In the genomic region with DNA sequence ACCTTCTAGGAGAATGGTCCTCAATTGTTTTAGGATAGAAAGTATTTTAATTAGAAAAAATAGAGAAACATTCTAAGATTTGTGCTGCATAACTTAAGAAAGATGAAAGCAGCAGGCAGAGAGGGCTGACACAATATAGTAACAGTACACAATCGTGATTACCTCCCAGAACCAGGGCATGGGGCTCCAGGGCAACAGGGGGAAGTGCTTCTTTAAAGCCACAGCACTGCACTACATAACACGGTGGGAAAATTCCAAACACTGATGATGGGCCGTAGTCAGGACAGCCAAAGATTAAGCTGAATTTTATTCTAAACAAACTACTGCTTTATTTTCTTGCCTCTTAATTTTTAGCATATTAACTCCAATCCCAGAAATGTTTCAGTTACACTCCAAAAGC, we compare ENCODE assay signal across 15 cellular contexts. TPM values are rescaled to one million over a fixed set of nuclear protein-coding genes. Genes with fewer than 3 reads are reported as not detected.
DNase-seq lines count a peak whose midpoint lies in the region; ATAC-seq and TF ChIP-seq lines count a peak whose summit lies in the region.
"Had no signal": no experiment of that assay in that cellular context is flagged by ENCODE, and none has a peak within 500 bp of the region (broad histone marks: within the 10 kb centered on the region; RNA-seq: fewer than 3 reads in every experiment).

No MANE protein-coding gene starts in this region.

- H2BK15ac ChIP-seq in mesenchymal stem cell (ENCODE audit: low read depth, poor library complexity, severe bottlenecking), result no peak overlapping the region

- H3K4ac ChIP-seq in mesenchymal stem cell (ENCODE audit: low read depth in 1 of 2, low read length in 2 of 2), result peak overlapping the region in 1 of 2 experiments; percentile 41

- peak overlapping the region in 1 of 2 experiments; percentile 63 for H2BK12ac ChIP-seq in mesenchymal stem cell (ENCODE audit: low read length in 2 of 2)

- no peak overlapping the region for H3K18ac ChIP-seq in mesenchymal stem cell (ENCODE audit: low read depth in 1 of 2, low read length in 2 of 2)

- H3K9ac ChIP-seq in mesenchymal stem cell (ENCODE audit: low read length), result no peak overlapping the region
- H3K9ac ChIP-seq: BLaER1 had no signal

- no peaks in the 10 kb centered on the region for H3K9me3 Mint-ChIP-seq in activated CD4-positive, alpha-beta T cell treated with anti-CD3 and anti-CD28 coated beads, Interleukin-2, amount 10 ng/mL, durations not matched to agents 24 days and 14 days
- H3K9me3 Mint-ChIP-seq: CD8-positive, alpha-beta memory T cell had no signal

- intact Hi-C loops in activated CD4-positive, alpha-beta T cell treated with anti-CD3 and anti-CD28 coated beads, Interleukin-2, amount 10 ng/mL, durations not matched to agents 24 days and 14 days (cut with micrococcal nuclease), result no loop called here

- H3K79me1 ChIP-seq in mesenchymal stem cell (replicated peaks; ENCODE audit: low read length, poor library complexity, severe bottlenecking), result peaks cover 14% of the 10 kb centered on the region

- TF ChIP-seq CTCF in choroid plexus epithelial cell (conservative IDR thresholded peaks at IDR 0.05; ENCODE audit: low read depth, low read length), result no peak

- DNase-seq in activated CD4-positive, alpha-beta T cell treated with anti-CD3 and anti-CD28 coated beads, Interleukin-2, amount 10 ng/mL, durations not matched to agents 24 days and 14 days, result peak; percentile 30
- no peak for DNase-seq in activated CD4-positive, alpha-beta T cell treated with anti-CD3 and anti-CD28 coated beads, Interleukin-2, amount 50 U/mL, for 1 hour
- DNase-seq in choroid plexus epithelial cell (ENCODE audit: low read depth) (peak; percentile 59), mesenchymal stem cell (peak; percentile 39), HK-2 (ENCODE audit: unreplicated experiment) (no peak), LoVo (ENCODE audit: low spot score) (no peak)
- DNase-seq: AML-193; Caco-2; CD8-positive, alpha-beta memory T cell; DND-41; GDM1 had no signal

- H3K4me3 Mint-ChIP-seq in activated CD4-positive, alpha-beta T cell treated with anti-CD3 and anti-CD28 coated beads, Interleukin-2, amount 10 ng/mL, durations not matched to agents 24 days and 14 days, result no peak overlapping the region
- H3K4me3 Mint-ChIP-seq: CD8-positive, alpha-beta memory T cell had no signal

- H3K4me2 ChIP-seq in mesenchymal stem cell (ENCODE audit: low read length, poor library complexity, severe bottlenecking), result no peak overlapping the region
- H3K4me2 ChIP-seq: BLaER1 had no signal

- 25% methylated on average over 3 of the region's 3 CpGs for WGBS in mesenchymal stem cell

- no peaks in the 10 kb centered on the region for H3K27me3 Mint-ChIP-seq in activated CD4-positive, alpha-beta T cell treated with anti-CD3 and anti-CD28 coated beads, Interleukin-2, amount 10 ng/mL, durations not matched to agents 24 days and 14 days
- H3K27me3 Mint-ChIP-seq: CD8-positive, alpha-beta memory T cell had no signal

- H3K36me3 ChIP-seq in mesenchymal stem cell (ENCODE audit: control insufficient read depth in 1 of 2, insufficient read depth in 2 of 2, low read depth in 1 of 2, low read length in 2 of 2), result no peaks in the 10 kb centered on the region

- H3K27ac ChIP-seq in mesenchymal stem cell (ENCODE audit: low read length, poor library complexity, severe bottlenecking), result no peak overlapping the region
- H3K27ac ChIP-seq: 22Rv1, BLaER1 had no signal

- H4K8ac ChIP-seq in mesenchymal stem cell (ENCODE audit: low read length), result no peak overlapping the region

- H2AK5ac ChIP-seq in mesenchymal stem cell (ENCODE audit: low read length, severe bottlenecking), result no peak overlapping the region

- no peak overlapping the region for H2AFZ ChIP-seq in mesenchymal stem cell (ENCODE audit: low read depth, low read length)

- H3K27me3 ChIP-seq in mesenchymal stem cell (ENCODE audit: control insufficient read depth in 1 of 2, insufficient read depth in 1 of 2, low read length in 2 of 2), result no peaks in the 10 kb centered on the region
- H3K27me3 ChIP-seq: BLaER1 had no signal

- H4K91ac ChIP-seq in mesenchymal stem cell (ENCODE audit: low read length), result no peak overlapping the region

- H3K14ac ChIP-seq in mesenchymal stem cell (ENCODE audit: low read length in 2 of 2), result no peak overlapping the region

- H2BK5ac ChIP-seq in mesenchymal stem cell (ENCODE audit: low read depth, low read length, poor library complexity, severe bottlenecking), result no peak overlapping the region

- H2BK120ac ChIP-seq in mesenchymal stem cell (ENCODE audit: low read depth, low read length), result no peak overlapping the region

- no peak overlapping the region for H3K27ac Mint-ChIP-seq in activated CD4-positive, alpha-beta T cell treated with anti-CD3 and anti-CD28 coated beads, Interleukin-2, amount 10 ng/mL, durations not matched to agents 24 days and 14 days
- H3K27ac Mint-ChIP-seq: CD8-positive, alpha-beta memory T cell had no signal

- H3K4me1 Mint-ChIP-seq in activated CD4-positive, alpha-beta T cell treated with anti-CD3 and anti-CD28 coated beads, Interleukin-2, amount 10 ng/mL, durations not matched to agents 24 days and 14 days, result peaks cover 33% of the 10 kb centered on the region

- ATAC-seq in HG03025 (IDR thresholded peaks at IDR 0.05; ENCODE audit: low FRiP score, unreplicated experiment), result no peak
- ATAC-seq: HCT116 had no signal

- no peaks in the 10 kb centered on the region for H3K9me3 ChIP-seq in mesenchymal stem cell (ENCODE audit: control insufficient read depth, low read length)
- H3K9me3 ChIP-seq: Caco-2 had no signal

- H3K4me3 ChIP-seq in choroid plexus epithelial cell (ENCODE audit: low read depth, low read length) (no peak overlapping the region), mesenchymal stem cell (ENCODE audit: insufficient read depth in 1 of 2, low read depth in 1 of 2, low read length in 2 of 2) (no peak overlapping the region)
- H3K4me3 ChIP-seq: BLaER1 had no signal

- H3K23ac ChIP-seq in mesenchymal stem cell (ENCODE audit: low read length in 2 of 2), result no peak overlapping the region

- H3K36me3 Mint-ChIP-seq in activated CD4-positive, alpha-beta T cell treated with anti-CD3 and anti-CD28 coated beads, Interleukin-2, amount 10 ng/mL, durations not matched to agents 24 days and 14 days (ENCODE audit: low read depth), result peaks cover 23% of the 10 kb centered on the region

- H3K4me1 ChIP-seq in mesenchymal stem cell (ENCODE audit: control insufficient read depth, insufficient read depth, low read depth, low read length), result peaks cover 7% of the 10 kb centered on the region
- H3K4me1 ChIP-seq: Caco-2 had no signal

RNA-seq across cellular contexts. Expression of a gene that starts 14.4 kb away (rescaled TPM):
- 43.6 and 44.1 TPM in 2 replicates for total RNA-seq in activated CD4-positive, alpha-beta T cell treated with anti-CD3 and anti-CD28 coated beads, Interleukin-2, amount 10 ng/mL, durations not matched to agents 24 days and 14 days
- 15.7 TPM for polyA plus RNA-seq in mesenchymal stem cell (2013, experiment 1 of 2)
- 15.8 TPM for polyA plus RNA-seq in mesenchymal stem cell (2013, experiment 2 of 2)

RNA-seq across cellular contexts. Expression of a gene that starts 21.6 kb away (rescaled TPM):
- total RNA-seq in activated CD4-positive, alpha-beta T cell treated with anti-CD3 and anti-CD28 coated beads, Interleukin-2, amount 10 ng/mL, durations not matched to agents 24 days and 14 days, result 2.1 and 3.3 TPM in 2 replicates
- 0.35 TPM for polyA plus RNA-seq in mesenchymal stem cell (2013, experiment 1 of 2)
- 0.52 TPM for polyA plus RNA-seq in mesenchymal stem cell (2013, experiment 2 of 2)

Comparison
In these comparisons a context has a peak if more than half of its experiments do, and no peak if none do; other contexts are left out.
1. DNase-seq: peak in activated CD4-positive, alpha-beta T cell treated with anti-CD3 and anti-CD28 coated beads, Interleukin-2, amount 10 ng/mL, durations not matched to agents 24 days and 14 days (single experiment), choroid plexus epithelial cell (single experiment) and mesenchymal stem cell (single experiment); none in activated CD4-positive, alpha-beta T cell treated with anti-CD3 and anti-CD28 coated beads, Interleukin-2, amount 50 U/mL, for 1 hour (single experiment), HK-2 (single experiment) and LoVo (single experiment).